Comparison of ENCODE assay signal across 8 cellular contexts in genomic region chr2:219229375-219230200, GRCh38. TPM values are rescaled to one million over a fixed set of nuclear protein-coding genes. Genes with fewer than 3 reads are reported as not detected.
DNase-seq lines count a peak whose midpoint lies in the region; ATAC-seq lines count a peak whose summit lies in the region.

Gene ANKZF1 (plus strand): TSS chr2:219229806. CDS start chr2:219230258, 452 bp downstream.
Gene ATG9A (minus strand): TSS chr2:219229636. CDS start chr2:219228024, 1,612 bp downstream.

- H3K4me3 Mint-ChIP-seq in IgD-negative memory B cell = peak within 1 kb of the TSS; percentile 99 to 100 (median 100)

- peaks cover 20 to 26% (median 21%) of the 10 kb centered on the region in 3 donors for H3K4me1 Mint-ChIP-seq in IgD-negative memory B cell

- no peaks in the 10 kb centered on the region for H3K9me3 Mint-ChIP-seq in IgD-negative memory B cell

- no peaks in the 10 kb centered on the region for H3K27me3 Mint-ChIP-seq in IgD-negative memory B cell

- H3K27me3 ChIP-seq in mononuclear cell (ENCODE audit: insufficient read depth, low read length) = no peaks in the 10 kb centered on the region

- H3K4me3 ChIP-seq in mononuclear cell (ENCODE audit: low read length) = peak within 1 kb of the TSS; percentile 80

- H3K9me3 ChIP-seq in mononuclear cell (ENCODE audit: low read depth, low read length) = no peaks in the 10 kb centered on the region

- peak; percentile 96 for ATAC-seq in GM21529 (IDR thresholded peaks at IDR 0.05; ENCODE audit: unreplicated experiment)

- H3K36me3 Mint-ChIP-seq in IgD-negative memory B cell = peaks cover 5% of the 10 kb centered on the region

- H3K27ac Mint-ChIP-seq in IgD-negative memory B cell = peak within 1 kb of the TSS; percentile 92 to 98 (median 97)

- peaks cover 51% of the 10 kb centered on the region for H3K4me1 ChIP-seq in mononuclear cell (ENCODE audit: insufficient read depth, low read length)

- DNase-seq in DMS 273 treated with DMSO at 0.1 percent for 48 hours (lab: John Stamatoyannopoulos, UW) (peak; percentile 97), OCI-M2 (lab: John Stamatoyannopoulos, UW; ENCODE audit: unreplicated experiment) (peak; percentile 94), activated T-cell treated with anti-CD3 and anti-CD28 coated beads for 4 hours (peak; percentile 97), epidermal melanocyte (ENCODE audit: insufficient read length, low spot score) (peak; percentile 99)
- peak; percentile 91 to 95 for DNase-seq in stimulated activated CD8-positive, alpha-beta memory T cell treated with anti-CD3 and anti-CD28 coated beads, Interleukin-4, amount 100 ng/mL, for 1 hour (ENCODE audit: low read depth in 2 of 2, low spot score in 1 of 2)

RNA-seq across cellular contexts. Expression of gene ANKZF1, which starts in this region (rescaled TPM):
- polyA plus RNA-seq in IgD-negative memory B cell = 31.1 TPM
- 45.4 TPM for total RNA-seq in mononuclear cell

RNA-seq across cellular contexts. Expression of gene ATG9A, which starts in this region (rescaled TPM):
- 19.6 TPM for polyA plus RNA-seq in IgD-negative memory B cell
- total RNA-seq in mononuclear cell = 30.3 TPM

Comparison
In these comparisons a context has a peak if more than half of its experiments do, and no peak if none do; other contexts are left out.
1. Peak in every context shown above with its lines: DNase-seq, ATAC-seq and H3K4me3 ChIP-seq.